ENCODE assay signal across 8 cellular contexts in genomic region chr5:180670586-180671359, GRCh38. TPM values are rescaled to one million over a fixed set of nuclear protein-coding genes. Genes with fewer than 3 reads are reported as not detected.
DNase-seq lines count a peak whose midpoint lies in the region; ATAC-seq and TF ChIP-seq lines count a peak whose summit lies in the region.

No MANE protein-coding gene starts in this region.

- H3K27ac ChIP-seq in CD4-positive, alpha-beta memory T cell (ENCODE audit: low read depth, low read length), result no peak overlapping the region
- no peak overlapping the region for H3K27ac ChIP-seq in HEK293 (ENCODE audit: extremely low read depth, low read depth, low read length)
- no peak overlapping the region for H3K27ac ChIP-seq in PC-3 (ENCODE audit: low read length)
- no peak overlapping the region for H3K27ac ChIP-seq in heart right ventricle
- H3K27ac ChIP-seq in gastrocnemius medialis, result no peak overlapping the region
- no peak overlapping the region for H3K27ac ChIP-seq in uterus

- H3K4me1 Mint-ChIP-seq in CD4-positive, alpha-beta memory T cell, result peaks cover 13 to 17% (median 14%) of the 10 kb centered on the region in 4 donors

- no peaks in the 10 kb centered on the region for H3K9me3 ChIP-seq in CD4-positive, alpha-beta memory T cell (ENCODE audit: control insufficient read depth in 1 of 2, low read length in 2 of 2)
- H3K9me3 ChIP-seq in HEK293 (ENCODE audit: control insufficient read depth, insufficient read depth, low read depth, low read length), result no peaks in the 10 kb centered on the region
- no peaks in the 10 kb centered on the region for H3K9me3 ChIP-seq in PC-3 (ENCODE audit: low read length)
- H3K9me3 ChIP-seq in heart right ventricle, result peaks cover 0 to 13% (median 0%) of the 10 kb centered on the region in 11 donors
- H3K9me3 ChIP-seq in gastrocnemius medialis, result no peaks in the 10 kb centered on the region
- no peaks in the 10 kb centered on the region for H3K9me3 ChIP-seq in uterus

- no peaks in the 10 kb centered on the region for H3K36me3 ChIP-seq in CD4-positive, alpha-beta memory T cell (ENCODE audit: insufficient read depth, low read length)
- H3K36me3 ChIP-seq in HEK293 (ENCODE audit: control insufficient read depth in 2 of 2, insufficient read depth in 1 of 2, low read length in 2 of 2) (no peaks in the 10 kb centered on the region), PC-3 (ENCODE audit: low read depth, low read length) (no peaks in the 10 kb centered on the region), heart right ventricle (no peaks in the 10 kb centered on the region), gastrocnemius medialis (no peaks in the 10 kb centered on the region), uterus (no peaks in the 10 kb centered on the region)

- no peak overlapping the region for H3K4me2 ChIP-seq in PC-3 (ENCODE audit: low read length)

- ATAC-seq in PC-3 (peak; percentile 75), heart right ventricle (peak; percentile 34 to 83 (median 76)), gastrocnemius medialis (no peak), HG03095 (IDR thresholded peaks at IDR 0.05; ENCODE audit: unreplicated experiment) (no peak)

- 37 to 39% methylated on average over 17 of the region's 17 CpGs for WGBS in heart right ventricle, 2 donors

- no peaks in the 10 kb centered on the region for H3K9me2 ChIP-seq in PC-3 (replicated peaks; ENCODE audit: low read length)

- no peaks in the 10 kb centered on the region for H3F3A ChIP-seq in PC-3 (ENCODE audit: low read length, unreplicated experiment)

- TF ChIP-seq CTCF in HEK293 (tag by site-specific recombination; IDR thresholded peaks at IDR 0.05), result peak; percentile 62
- peak; percentile 96 for TF ChIP-seq CTCF in PC-3 (conservative IDR thresholded peaks at IDR 0.05; ENCODE audit: low read depth, low read length)
- peak; percentile 46 to 84 (median 72) for TF ChIP-seq CTCF in heart right ventricle (IDR thresholded peaks at IDR 0.05)
- peak in 3 of 5 experiments; percentile 30 to 56 (median 42) for TF ChIP-seq CTCF in gastrocnemius medialis (IDR thresholded peaks at IDR 0.05 in 4 of 5, conservative IDR thresholded peaks at IDR 0.05 in 1 of 5)
- TF ChIP-seq CTCF in uterus (IDR thresholded peaks at IDR 0.05), result peak in 2 of 4 experiments; percentile 27 to 39

- H3K9me3 Mint-ChIP-seq in CD4-positive, alpha-beta memory T cell, result no peaks in the 10 kb centered on the region

- H3K27ac Mint-ChIP-seq in CD4-positive, alpha-beta memory T cell, result peak overlapping the region in 1 of 7 donors; percentile 4

- in situ Hi-C loops in gastrocnemius medialis (cut with MboI; ENCODE audit: low sequenced_read_pairs in 4 of 4), result no loop called here

- no peaks in the 10 kb centered on the region for H3K27me3 ChIP-seq in CD4-positive, alpha-beta memory T cell (ENCODE audit: insufficient read depth, low read length)
- H3K27me3 ChIP-seq in PC-3 (ENCODE audit: low read length), result peaks cover 27% of the 10 kb centered on the region
- peaks cover 9 to 32% (median 25%) of the 10 kb centered on the region in 7 donors for H3K27me3 ChIP-seq in heart right ventricle
- H3K27me3 ChIP-seq in gastrocnemius medialis, result peaks cover 10 to 15% (median 10%) of the 10 kb centered on the region in 3 donors
- peaks cover 0 to 11% of the 10 kb centered on the region in 2 donors for H3K27me3 ChIP-seq in uterus

- CTCF ChIA-PET in CD4-positive, alpha-beta memory T cell (lab: Charles Lee; ENCODE audit: partially characterized antibody), result interaction anchor here (1.0 kb wide), 1 partner anchor 9 kb away, joined by 3 read pairs; no protein-coding TSS in a partner anchor
- CTCF ChIA-PET in HEK293 (lab: Yijun Ruan, JAX) (interaction anchor here (0.6 to 1.0 kb wide), 6 partner anchors 13 to 314 kb away, joined by 3 to 5 read pairs (median 3); no protein-coding TSS in a partner anchor), PC-3 (lab: Charles Lee) (no interaction called here)

- intact Hi-C loops in CD4-positive, alpha-beta memory T cell (cut with micrococcal nuclease), result loop anchor here (1.0 to 5.0 kb wide), 2 partner anchors 48 to 63 kb away; no protein-coding TSS in a partner anchor
- intact Hi-C loops in PC-3 (cut with micrococcal nuclease) (no loop called here), heart right ventricle (cut with DNase I) (loop anchor here in 1 of 10 donors (2.0 kb wide), 1 partner anchor 378 kb away; the partner anchor contains the start of gene MAPK9), gastrocnemius medialis (cut with DNase I; ENCODE audit: low total_unique reads) (no loop called here), uterus (cut with DNase I; ENCODE audit: low total_unique reads) (no loop called here)

- POLR2A ChIA-PET in CD4-positive, alpha-beta memory T cell (lab: Charles Lee; ENCODE audit: partially characterized antibody), result no interaction called here
- POLR2A ChIA-PET in HEK293 (lab: Yijun Ruan, JAX), result interaction anchor here (0.6 kb wide), 1 partner anchor 59 kb away, joined by 3 read pairs; no protein-coding TSS in a partner anchor
- POLR2A ChIA-PET in PC-3 (lab: Charles Lee; ENCODE audit: unreplicated experiment), result no interaction called here

- H2AFZ ChIP-seq in PC-3 (ENCODE audit: low read length), result no peak overlapping the region

- peaks cover 10% of the 10 kb centered on the region for H3K4me1 ChIP-seq in CD4-positive, alpha-beta memory T cell (ENCODE audit: insufficient read depth, low read length)
- H3K4me1 ChIP-seq in HEK293 (ENCODE audit: control insufficient read depth, insufficient read depth, low read length) (no peaks in the 10 kb centered on the region), PC-3 (ENCODE audit: insufficient read depth, low read length) (no peaks in the 10 kb centered on the region), heart right ventricle (peaks cover 0 to 8% (median 0%) of the 10 kb centered on the region in 9 donors), gastrocnemius medialis (no peaks in the 10 kb centered on the region), uterus (no peaks in the 10 kb centered on the region)

- peak in 4 of 5 donors; percentile 18 to 34 (median 21) for DNase-seq in CD4-positive, alpha-beta memory T cell
- peak; percentile 77 for DNase-seq in PC-3
- peak; percentile 56 for DNase-seq in activated naive CD4-positive, alpha-beta T cell treated with anti-CD3 and anti-CD28 coated beads, Interleukin-2, amount 50 U/mL, for 16 hours
- peak; percentile 53 to 57 for DNase-seq in heart right ventricle
- DNase-seq in gastrocnemius medialis, result no peak
- no peak for DNase-seq in uterus

- peak overlapping the region in 5 of 8 donors; percentile 51 to 75 (median 68) for H3K4me3 Mint-ChIP-seq in CD4-positive, alpha-beta memory T cell

- H3K9ac ChIP-seq in PC-3 (ENCODE audit: low read length), result no peak overlapping the region

- no peaks in the 10 kb centered on the region for H3K36me3 Mint-ChIP-seq in CD4-positive, alpha-beta memory T cell

- H3K79me2 ChIP-seq in PC-3 (ENCODE audit: low read length), result no peaks in the 10 kb centered on the region

- H3K27me3 Mint-ChIP-seq in CD4-positive, alpha-beta memory T cell, result peaks cover 5 to 12% of the 10 kb centered on the region in 2 donors

- no peak for TF ChIP-seq POLR2A in gastrocnemius medialis (IDR thresholded peaks at IDR 0.05)
- no peak for TF ChIP-seq POLR2A in uterus (IDR thresholded peaks at IDR 0.05)

- H3K4me3 ChIP-seq in CD4-positive, alpha-beta memory T cell (ENCODE audit: low read length in 2 of 2), result no peak overlapping the region
- no peak overlapping the region for H3K4me3 ChIP-seq in HEK293 (ENCODE audit: low read depth, low read length)
- H3K4me3 ChIP-seq in PC-3 (ENCODE audit: low read length), result no peak overlapping the region
- no peak overlapping the region for H3K4me3 ChIP-seq in heart right ventricle
- no peak overlapping the region for H3K4me3 ChIP-seq in gastrocnemius medialis
- H3K4me3 ChIP-seq in uterus, result no peak overlapping the region

- BruUV-seq in PC-3 (replicated peaks; lab: Mats Ljungman, UMichigan), result no TSS peak

- H4K20me1 ChIP-seq in PC-3 (ENCODE audit: low read length), result no peaks in the 10 kb centered on the region

TF ChIP-seq in HEK293, 187 proteins besides CTCF, POLR2A, EP300 and RAD21:
- TF ChIP-seq SP3 (tag by site-specific recombination; IDR thresholded peaks at IDR 0.05) (no peak), ZBTB21 (tag by site-specific recombination; IDR thresholded peaks at IDR 0.05) (no peak), ZNF362 (tag by site-specific recombination; IDR thresholded peaks at IDR 0.05) (peak; percentile 68; the same call in 1 of the 2 replicates), ZNF654 (tag by site-specific recombination; IDR thresholded peaks at IDR 0.05; ENCODE audit: low read depth) (peak; percentile 71), ZNF692 (tag by site-specific recombination; IDR thresholded peaks at IDR 0.05) (peak; percentile 32; the same call in 1 of the 2 replicates), ZBTB1 (tag by site-specific recombination; IDR thresholded peaks at IDR 0.05) (no peak), ZNF658 (tag by site-specific recombination; IDR thresholded peaks at IDR 0.05) (no peak), ZNF2 (tag by site-specific recombination; IDR thresholded peaks at IDR 0.05) (peak; percentile 80; the same call in 1 of the 2 replicates), ZNF311 (tag by site-specific recombination; IDR thresholded peaks at IDR 0.05; ENCODE audit: borderline replicate concordance) (no peak)

RNA-seq across cellular contexts. Expression of gene FLT4, which starts 21.4 kb away (rescaled TPM):
- 10 to 100 TPM in 1 of 2 experiments, 1 to 10 TPM in 1; 6.9 to 10.3 TPM for total RNA-seq in CD4-positive, alpha-beta memory T cell
- polyA plus RNA-seq in CD4-positive, alpha-beta memory T cell, result 1 to 10 TPM in 1 of 2 donors, not detected in 1; 1.2 TPM
- total RNA-seq in PC-3 (2014; rRNA removed), result not detected in 2 replicates
- total RNA-seq in heart right ventricle, result 1 to 10 TPM; 3.8 to 9.3 (median 6.3) TPM
- 10 to 100 TPM in 1 of 2 donors, 1 to 10 TPM in 1; 4.5 to 10.8 TPM for polyA plus RNA-seq in heart right ventricle
- total RNA-seq in gastrocnemius medialis, result 1 to 10 TPM; 2.6 to 4.7 (median 2.9) TPM
- 10 to 100 TPM; 22.5 to 35.5 (median 25.1) TPM for total RNA-seq in uterus

Comparison
In these comparisons a context has a peak if more than half of its experiments do, and no peak if none do; other contexts are left out.
1. DNase-seq: peak in CD4-positive, alpha-beta memory T cell (4 of 5), PC-3 (single experiment), activated naive CD4-positive, alpha-beta T cell treated with anti-CD3 and anti-CD28 coated beads, Interleukin-2, amount 50 U/mL, for 16 hours (single experiment) and heart right ventricle (2 of 2); none in gastrocnemius medialis (0 of 2) and uterus (0 of 2).
2. ATAC-seq: peak in PC-3 (single experiment) and heart right ventricle (8 of 8); none in gastrocnemius medialis (0 of 2) and HG03095 (single experiment).